ENCODE assay signal across 25 cellular contexts in genomic region chr2:6626406-6627012, GRCh38.
"Had no signal": no experiment of that assay in that cellular context is flagged by ENCODE, and none has a peak within 500 bp of the region (broad histone marks: within the 10 kb centered on the region; RNA-seq: fewer than 3 reads in every experiment).

No MANE protein-coding gene starts in this region.

- H3K4me1 ChIP-seq: breast epithelium, pancreas, testis had no signal

- H3K4me1 Mint-ChIP-seq: activated CD4-positive, alpha-beta memory T cell treated with anti-CD3 and anti-CD28 coated beads, Interleukin-2, amount 10 ng/mL, durations not matched to agents 7 days and 5 days; activated CD4-positive, alpha-beta T cell treated with anti-CD3 and anti-CD28 coated beads, Interleukin-2, amount 10 ng/mL, durations not matched to agents 24 days and 14 days; activated naive CD4-positive, alpha-beta T cell treated with anti-CD3 and anti-CD28 coated beads, Interleukin-2, amount 10 ng/mL, durations not matched to agents 7 days and 5 days; central memory CD8-positive, alpha-beta T cell; natural killer cell; T-cell had no signal

- H3K4me3 ChIP-seq: breast epithelium, coronary artery, lung, pancreas, skin epidermis, testis had no signal

- ATAC-seq: activated CD4-positive, CD25-positive, alpha-beta regulatory T cell treated with anti-CD3 and anti-CD28 coated beads, Interleukin-2, amount 50 U/mL, for 24 hours; activated T-cell treated with anti-CD3 and anti-CD28 coated beads, Interleukin-2, amount 50 U/mL, for 72 hours; left lobe of liver; natural killer cell; pancreas; right cardiac atrium; T-cell had no signal

- H3K9me3 ChIP-seq: breast epithelium, neutrophil, pancreas, testis had no signal

- H3K36me3 Mint-ChIP-seq: activated naive CD4-positive, alpha-beta T cell treated with anti-CD3 and anti-CD28 coated beads, Interleukin-2, amount 10 ng/mL, durations not matched to agents 7 days and 5 days; natural killer cell; T-cell had no signal

- H3K27me3 Mint-ChIP-seq: activated CD4-positive, alpha-beta memory T cell treated with anti-CD3 and anti-CD28 coated beads, Interleukin-2, amount 10 ng/mL, durations not matched to agents 7 days and 5 days; activated CD4-positive, alpha-beta T cell treated with anti-CD3 and anti-CD28 coated beads, Interleukin-2, amount 10 ng/mL, durations not matched to agents 24 days and 14 days; activated naive CD4-positive, alpha-beta T cell treated with anti-CD3 and anti-CD28 coated beads, Interleukin-2, amount 10 ng/mL, durations not matched to agents 7 days and 5 days; central memory CD8-positive, alpha-beta T cell had no signal

- H3K4me3 Mint-ChIP-seq: activated CD4-positive, alpha-beta memory T cell treated with anti-CD3 and anti-CD28 coated beads, Interleukin-2, amount 10 ng/mL, durations not matched to agents 7 days and 5 days; activated CD4-positive, alpha-beta T cell treated with anti-CD3 and anti-CD28 coated beads, Interleukin-2, amount 10 ng/mL, durations not matched to agents 24 days and 14 days; activated naive CD4-positive, alpha-beta T cell treated with anti-CD3 and anti-CD28 coated beads, Interleukin-2, amount 10 ng/mL, durations not matched to agents 7 days and 5 days; activated T-cell treated with anti-CD3 and anti-CD28 coated beads, Interleukin-2, amount 50 U/mL, for 72 hours; central memory CD8-positive, alpha-beta T cell; endodermal cell; natural killer cell; T-cell; T-helper 2 cell treated with Interferon-gamma antibody and Interleukin-4, amounts not matched to agents 5 μg/mL and 100 μg/mL, for 36 hours had no signal

- H3K27ac ChIP-seq: breast epithelium, coronary artery, epithelial cell of prostate, neutrophil, pancreas, skin epidermis, testis, VCaP had no signal

- H3K27me3 ChIP-seq: breast epithelium, neutrophil, testis had no signal

- H3K9me3 Mint-ChIP-seq: activated CD4-positive, alpha-beta memory T cell treated with anti-CD3 and anti-CD28 coated beads, Interleukin-2, amount 10 ng/mL, durations not matched to agents 7 days and 5 days; activated CD4-positive, alpha-beta T cell treated with anti-CD3 and anti-CD28 coated beads, Interleukin-2, amount 10 ng/mL, durations not matched to agents 24 days and 14 days; activated naive CD4-positive, alpha-beta T cell treated with anti-CD3 and anti-CD28 coated beads, Interleukin-2, amount 10 ng/mL, durations not matched to agents 7 days and 5 days; activated T-cell treated with anti-CD3 and anti-CD28 coated beads, Interleukin-2, amount 50 U/mL, for 72 hours; central memory CD8-positive, alpha-beta T cell; endodermal cell; T-helper 2 cell treated with Interferon-gamma antibody and Interleukin-4, amounts not matched to agents 5 μg/mL and 100 μg/mL, for 36 hours had no signal

- H3K27ac Mint-ChIP-seq: activated CD4-positive, alpha-beta memory T cell treated with anti-CD3 and anti-CD28 coated beads, Interleukin-2, amount 10 ng/mL, durations not matched to agents 7 days and 5 days; activated CD4-positive, alpha-beta T cell treated with anti-CD3 and anti-CD28 coated beads, Interleukin-2, amount 10 ng/mL, durations not matched to agents 24 days and 14 days; activated naive CD4-positive, alpha-beta T cell treated with anti-CD3 and anti-CD28 coated beads, Interleukin-2, amount 10 ng/mL, durations not matched to agents 7 days and 5 days; activated T-cell treated with anti-CD3 and anti-CD28 coated beads, Interleukin-2, amount 50 U/mL, for 72 hours; endodermal cell; natural killer cell; T-cell; T-helper 2 cell treated with Interferon-gamma antibody and Interleukin-4, amounts not matched to agents 5 μg/mL and 100 μg/mL, for 36 hours had no signal

- DNase-seq: activated CD4-positive, alpha-beta memory T cell treated with anti-CD3 and anti-CD28 coated beads, Interleukin-2, amount 10 ng/mL, durations not matched to agents 7 days and 5 days; activated CD4-positive, alpha-beta T cell treated with anti-CD3 and anti-CD28 coated beads, Interleukin-2, amount 10 ng/mL, durations not matched to agents 24 days and 14 days; activated effector memory CD4-positive, alpha-beta T cell treated with Interleukin-2 at 50 U/mL for 16 hours; activated naive CD4-positive, alpha-beta T cell treated with anti-CD3 and anti-CD28 coated beads, Interleukin-2, amount 10 ng/mL, durations not matched to agents 7 days and 5 days; activated T-cell treated with anti-CD3 and anti-CD28 coated beads, Interleukin-2, amount 50 U/mL, for 72 hours; endodermal cell; midbrain; natural killer cell; pancreas; right cardiac atrium; stimulated activated CD8-positive, alpha-beta memory T cell treated with anti-CD3 and anti-CD28 coated beads, Interleukin-4, amount 100 ng/mL, for 48 hours; stimulated activated naive CD4-positive, alpha-beta T cell; T-cell; testis had no signal

- H3K36me3 ChIP-seq: breast epithelium, neutrophil, pancreas had no signal
